Comparison of ENCODE assay signal across 7 cellular contexts in the genomic region with DNA sequence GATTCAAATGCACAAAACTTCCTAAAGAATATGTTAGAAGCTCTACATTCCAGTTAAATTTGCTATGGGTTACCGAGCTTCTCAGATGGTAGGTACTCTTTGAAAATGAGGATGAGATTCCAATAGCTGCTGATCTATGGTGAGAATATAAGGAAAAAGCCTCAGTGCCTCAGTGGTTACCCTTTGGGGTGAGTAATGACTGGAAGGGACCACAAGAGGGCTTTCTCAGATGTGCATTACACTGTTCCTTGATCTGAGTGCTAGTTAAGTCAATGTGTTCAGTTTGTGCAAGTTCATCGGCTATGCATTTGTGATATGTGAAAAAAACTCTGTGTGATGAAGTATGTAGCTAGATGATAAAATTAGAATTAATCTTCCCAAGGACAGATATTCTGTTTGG. TPM values are rescaled to one million over a fixed set of nuclear protein-coding genes. Genes with fewer than 3 reads are reported as not detected.
DNase-seq lines count a peak whose midpoint lies in the region; ATAC-seq and TF ChIP-seq lines count a peak whose summit lies in the region.

No MANE protein-coding gene starts in this region.

- no peak overlapping the region for H3K27ac ChIP-seq in mammary epithelial cell (ENCODE audit: insufficient read depth, low read depth, low read length)

- no peaks in the 10 kb centered on the region for H3K36me3 Mint-ChIP-seq in nephron progenitor cell (ENCODE audit: low read depth)
- H3K36me3 Mint-ChIP-seq in activated CD8-positive, alpha-beta memory T cell treated with anti-CD3 and anti-CD28 coated beads, Interleukin-2, amount 10 ng/mL, durations not matched to agents 7 days and 5 days = no peaks in the 10 kb centered on the region

- H3K9me3 Mint-ChIP-seq in nephron progenitor cell = no peaks in the 10 kb centered on the region
- no peaks in the 10 kb centered on the region for H3K9me3 Mint-ChIP-seq in activated CD8-positive, alpha-beta memory T cell treated with anti-CD3 and anti-CD28 coated beads, Interleukin-2, amount 10 ng/mL, durations not matched to agents 7 days and 5 days (ENCODE audit: low read depth)

- intact Hi-C loops in mammary epithelial cell (cut with micrococcal nuclease) = loop anchor here (5.0 kb wide), 1 partner anchor 65 kb away; no protein-coding TSS in a partner anchor

- no peak for ATAC-seq in activated CD8-positive, alpha-beta memory T cell treated with anti-CD3 and anti-CD28 coated beads, Interleukin-2, amount 10 ng/mL, durations not matched to agents 7 days and 5 days

- dilution Hi-C loops in mammary epithelial cell (cut with HindIII; ENCODE audit: low sequenced_read_pairs) = no loop called here

- no peaks in the 10 kb centered on the region for H4K20me1 ChIP-seq in mammary epithelial cell (ENCODE audit: insufficient read depth, low read length)

- 95% methylated on average over 2 of the region's 2 CpGs for WGBS in mammary epithelial cell (ENCODE audit: low coverage, missing lambda C conversion rate)

- TF ChIP-seq CTCF in GM10248 (IDR thresholded peaks at IDR 0.05; ENCODE audit: control extremely low read depth, extremely low read depth, low read depth, missing control alignments) (peak; percentile 63), mammary epithelial cell (conservative IDR thresholded peaks at IDR 0.05 in 1 of 2, IDR thresholded peaks at IDR 0.05 in 1 of 2; ENCODE audit: extremely low read depth in 1 of 2, insufficient read depth in 1 of 2, low read depth in 1 of 2, low read length in 2 of 2) (peak; percentile 40 to 65), nephron progenitor cell (IDR thresholded peaks at IDR 0.05) (peak; percentile 47)

- H3K4me3 ChIP-seq in HAP-1 = no peak overlapping the region
- H3K4me3 ChIP-seq in mammary epithelial cell (replicated peaks in 1 of 3; ENCODE audit: insufficient read depth in 1 of 3, low read depth in 2 of 3, low read length in 3 of 3) = no peak overlapping the region

- peaks cover 22% of the 10 kb centered on the region for H3K4me1 Mint-ChIP-seq in nephron progenitor cell
- peaks cover 8% of the 10 kb centered on the region for H3K4me1 Mint-ChIP-seq in activated CD8-positive, alpha-beta memory T cell treated with anti-CD3 and anti-CD28 coated beads, Interleukin-2, amount 10 ng/mL, durations not matched to agents 7 days and 5 days

- peaks cover 47% of the 10 kb centered on the region for H3K27me3 ChIP-seq in HAP-1 (ENCODE audit: low read depth)
- no peaks in the 10 kb centered on the region for H3K27me3 ChIP-seq in mammary epithelial cell (ENCODE audit: insufficient read depth, low read length)

- H3K9ac ChIP-seq in mammary epithelial cell (ENCODE audit: insufficient read depth, low read length) = no peak overlapping the region

- peaks cover 55% of the 10 kb centered on the region for H3K27me3 Mint-ChIP-seq in nephron progenitor cell (ENCODE audit: low read depth, poor library complexity)
- peaks cover 80% of the 10 kb centered on the region for H3K27me3 Mint-ChIP-seq in activated CD8-positive, alpha-beta memory T cell treated with anti-CD3 and anti-CD28 coated beads, Interleukin-2, amount 10 ng/mL, durations not matched to agents 7 days and 5 days

- H3K9me3 ChIP-seq in HAP-1 (no peaks in the 10 kb centered on the region), mammary epithelial cell (replicated peaks; ENCODE audit: insufficient read depth, low read length) (no peaks in the 10 kb centered on the region)

- CTCF ChIA-PET in GM10248 (lab: Yijun Ruan, JAX) = interaction anchor here (0.8 to 3.8 kb wide), 28 partner anchors 10 to 282 kb away, joined by 3 to 47 read pairs (median 5); no protein-coding TSS in a partner anchor
- CTCF ChIA-PET in mammary epithelial cell (lab: Charles Lee; ENCODE audit: low non-redundant PET) = interaction anchor here (0.7 kb wide), 1 partner anchor 34 kb away, joined by 3 read pairs; no protein-coding TSS in a partner anchor
- CTCF ChIA-PET in activated CD8-positive, alpha-beta memory T cell treated with anti-CD3 and anti-CD28 coated beads, Interleukin-2, amount 10 ng/mL, durations not matched to agents 7 days and 5 days (lab: Charles Lee) = interaction anchor here (1.0 to 2.3 kb wide), 4 partner anchors 10 to 72 kb away, joined by 3 to 9 read pairs (median 5); no protein-coding TSS in a partner anchor

- BruUV-seq in mammary epithelial cell (replicated peaks; lab: Mats Ljungman, UMichigan) = no TSS peak

- in situ Hi-C loops in HAP-1 (cut with MboI; ENCODE audit: low sequenced_read_pairs) = loop anchor here (10.0 kb wide), 1 partner anchor 278 kb away; no protein-coding TSS in a partner anchor
- in situ Hi-C loops in mammary epithelial cell (cut with MboI; ENCODE audit: low sequenced_read_pairs in 2 of 2) = loop anchor here in 1 of 2 donors (25.0 kb wide), 1 partner anchor 265 kb away; no protein-coding TSS in a partner anchor

- H3K36me3 ChIP-seq in HAP-1 (replicated peaks) (no peaks in the 10 kb centered on the region), mammary epithelial cell (ENCODE audit: insufficient read depth, low read length) (no peaks in the 10 kb centered on the region)

- POLR2A ChIA-PET in GM10248 (lab: Yijun Ruan, JAX) = no interaction called here

- H3K4me1 ChIP-seq in HAP-1 (no peaks in the 10 kb centered on the region), mammary epithelial cell (ENCODE audit: insufficient read depth, low read length) (peaks cover 6% of the 10 kb centered on the region)

- peaks cover 28% of the 10 kb centered on the region for H3K79me2 ChIP-seq in mammary epithelial cell (ENCODE audit: insufficient read depth, low read length)

- H3K4me2 ChIP-seq in mammary epithelial cell (ENCODE audit: insufficient read depth, low read depth, low read length) = no peak overlapping the region

- no peak overlapping the region for H3K4me3 Mint-ChIP-seq in nephron progenitor cell
- no peak overlapping the region for H3K4me3 Mint-ChIP-seq in activated CD8-positive, alpha-beta memory T cell treated with anti-CD3 and anti-CD28 coated beads, Interleukin-2, amount 10 ng/mL, durations not matched to agents 7 days and 5 days

- DNase-seq in GM10248 (ENCODE audit: extremely low spot score) = peak; percentile 31
- DNase-seq in HAP-1 (ENCODE audit: low spot score in 2 of 2) = peak; percentile 40 to 59
- peak; percentile 20 for DNase-seq in NCI-H2107 (lab: John Stamatoyannopoulos, UW)
- peak; percentile 29 for DNase-seq in mammary epithelial cell
- no peak for DNase-seq in nephron progenitor cell
- DNase-seq in GDM1 (lab: John Stamatoyannopoulos, UW) = no peak
- no peak for DNase-seq in activated CD8-positive, alpha-beta memory T cell treated with anti-CD3 and anti-CD28 coated beads, Interleukin-2, amount 10 ng/mL, durations not matched to agents 7 days and 5 days

- no peak overlapping the region for H2AFZ ChIP-seq in mammary epithelial cell (ENCODE audit: low read depth, low read length)

- no peak overlapping the region for H3K27ac Mint-ChIP-seq in nephron progenitor cell
- no peak overlapping the region for H3K27ac Mint-ChIP-seq in activated CD8-positive, alpha-beta memory T cell treated with anti-CD3 and anti-CD28 coated beads, Interleukin-2, amount 10 ng/mL, durations not matched to agents 7 days and 5 days

RNA-seq across cellular contexts. Expression of gene NRCAM, which starts 3.5 kb away (rescaled TPM):
- 10 to 100 TPM; 42.5 to 77.8 TPM for total RNA-seq in mammary epithelial cell
- 16.4 TPM for polyA plus RNA-seq in mammary epithelial cell
- 28.0 TPM for polyA minus RNA-seq in mammary epithelial cell
- under 1 TPM in 1 of 2 experiments, not detected in 1; 0.35 TPM for total RNA-seq in activated CD8-positive, alpha-beta memory T cell treated with anti-CD3 and anti-CD28 coated beads, Interleukin-2, amount 10 ng/mL, durations not matched to agents 7 days and 5 days

Comparison
In these comparisons a context has a peak if more than half of its experiments do, and no peak if none do; other contexts are left out.
1. DNase-seq: peak in GM10248 (single experiment), HAP-1 (2 of 2), NCI-H2107 (single experiment) and mammary epithelial cell (single experiment); none in nephron progenitor cell (single experiment), GDM1 (single experiment) and activated CD8-positive, alpha-beta memory T cell treated with anti-CD3 and anti-CD28 coated beads, Interleukin-2, amount 10 ng/mL, durations not matched to agents 7 days and 5 days (single experiment).
2. RNA of gene NRCAM, which starts 3.5 kb away (total RNA-seq): 42.5 to 77.8 TPM in mammary epithelial cell; 0.35 TPM in activated CD8-positive, alpha-beta memory T cell treated with anti-CD3 and anti-CD28 coated beads, Interleukin-2, amount 10 ng/mL, durations not matched to agents 7 days and 5 days; every median in the first group is over 10 times any median in the second.
3. Peak in every context shown above with its lines, with median percentiles within 50 percentile points of each other: CTCF ChIP-seq.